Comparison of ENCODE assay signal across 7 cellular contexts in genomic region chr10:102246261-102246660, GRCh38. TPM values are rescaled to one million over a fixed set of nuclear protein-coding genes. Genes with fewer than 3 reads are reported as not detected.
DNase-seq lines count a peak whose midpoint lies in the region; TF ChIP-seq lines count a peak whose summit lies in the region.

No MANE protein-coding gene starts in this region.

- CTCF ChIA-PET in HEK293 (lab: Yijun Ruan, JAX) = interaction anchor here (0.5 to 4.3 kb wide), 7 partner anchors 11 to 758 kb away, joined by 3 to 28 read pairs (median 3); no protein-coding TSS in a partner anchor

- H3K36me3 ChIP-seq in HEK293 (ENCODE audit: control insufficient read depth in 2 of 2, insufficient read depth in 1 of 2, low read length in 2 of 2) = peaks cover 0 to 12% of the 10 kb centered on the region in 2 experiments; a peak in 2 of 3 replicates
- no peaks in the 10 kb centered on the region for H3K36me3 ChIP-seq in hepatocyte (replicated peaks; ENCODE audit: insufficient read depth, low read depth)
- H3K36me3 ChIP-seq in spleen = peaks cover 0 to 26% (median 0%) of the 10 kb centered on the region in 6 donors

- H3K27me3 ChIP-seq in hepatocyte = no peaks in the 10 kb centered on the region
- peaks cover 0 to 19% (median 7%) of the 10 kb centered on the region in 7 donors for H3K27me3 ChIP-seq in spleen (replicated peaks in 1 of 7)

- peak overlapping the region; percentile 20 for H2AFZ ChIP-seq in hepatocyte

- no peak for TF ChIP-seq POLR2A in spleen (IDR thresholded peaks at IDR 0.05)

- H3K27ac ChIP-seq in HEK293 (ENCODE audit: extremely low read depth, low read depth, low read length) (peak overlapping the region; percentile 56; the same call in 1 of the 2 replicates), hepatocyte (peak overlapping the region; percentile 83), spleen (peak overlapping the region in 5 of 8 donors; percentile 92 to 95 (median 93))

- H3K9me2 ChIP-seq in hepatocyte (replicated peaks; ENCODE audit: insufficient read depth) = no peaks in the 10 kb centered on the region

- intact Hi-C loops in spleen (cut with DNase I; ENCODE audit: low total_unique reads) = no loop called here

- H3K9me3 ChIP-seq in HEK293 (ENCODE audit: control insufficient read depth, insufficient read depth, low read depth, low read length) (no peaks in the 10 kb centered on the region), hepatocyte (ENCODE audit: low read depth) (no peaks in the 10 kb centered on the region), spleen (no peaks in the 10 kb centered on the region)

- WGBS in hepatocyte (ENCODE audit: low lambda C conversion rate, missing lambda C conversion rate) = 22% methylated on average over 3 of the region's 3 CpGs
- 26 to 45% (median 34%) methylated on average over 3 of the region's 3 CpGs for WGBS in spleen, 5 donors

- DNase-seq in hepatocyte (ENCODE audit: low spot score) (peak; percentile 48), spleen (no peak), UCSD-AML1 (lab: John Stamatoyannopoulos, UW; ENCODE audit: unreplicated experiment) (no peak), NCI-H2029 treated with DMSO at 0.1 percent for 48 hours (lab: John Stamatoyannopoulos, UW) (no peak)
- no peak for DNase-seq in activated CD4-positive, CD25-positive, alpha-beta regulatory T cell treated with anti-CD3 and anti-CD28 coated beads, Interleukin-2, amount 50 U/mL, for 72 hours

- H4K20me1 ChIP-seq in hepatocyte (ENCODE audit: insufficient read depth, poor library complexity, severe bottlenecking) = peaks cover 53% of the 10 kb centered on the region

- peaks cover 56% of the 10 kb centered on the region for H3K79me2 ChIP-seq in hepatocyte

- peak overlapping the region; percentile 91 for H3K4me2 ChIP-seq in hepatocyte

- peak overlapping the region; percentile 60 for H3K4me3 ChIP-seq in HEK293 (ENCODE audit: low read depth, low read length)
- peak overlapping the region; percentile 84 for H3K4me3 ChIP-seq in WI38 (ENCODE audit: low read depth, low read length)
- peak overlapping the region; percentile 55 for H3K4me3 ChIP-seq in hepatocyte
- peak overlapping the region; percentile 83 to 98 (median 90) for H3K4me3 ChIP-seq in spleen

- H3K4me1 ChIP-seq in HEK293 (ENCODE audit: control insufficient read depth, insufficient read depth, low read length) = peaks cover 21% of the 10 kb centered on the region
- peaks cover 26% of the 10 kb centered on the region for H3K4me1 ChIP-seq in hepatocyte (ENCODE audit: insufficient read depth)
- peaks cover 34 to 78% (median 58%) of the 10 kb centered on the region in 6 donors for H3K4me1 ChIP-seq in spleen

- POLR2A ChIA-PET in HEK293 (lab: Yijun Ruan, JAX) = interaction anchor here (1.6 kb wide), 1 partner anchor 11 kb away, joined by 8 read pairs; no protein-coding TSS in a partner anchor

- TF ChIP-seq CTCF in HEK293 (tag by site-specific recombination; IDR thresholded peaks at IDR 0.05) (no peak), WI38 (IDR thresholded peaks at IDR 0.05; ENCODE audit: low read depth, low read length) (no peak), hepatocyte (IDR thresholded peaks at IDR 0.05; ENCODE audit: poor library complexity) (no peak), spleen (IDR thresholded peaks at IDR 0.05 in 8 of 11, conservative IDR thresholded peaks at IDR 0.05 in 3 of 11) (no peak)

TF ChIP-seq in HEK293, 187 proteins besides CTCF, POLR2A, EP300 and RAD21:
- TF ChIP-seq ZNF391 (tag by site-specific recombination; IDR thresholded peaks at IDR 0.05; ENCODE audit: borderline replicate concordance, low read depth) (no peak), ZNF354C (tag by site-specific recombination; IDR thresholded peaks at IDR 0.05; ENCODE audit: borderline replicate concordance, low read depth) (no peak), OVOL3 (tag by site-specific recombination; IDR thresholded peaks at IDR 0.05) (no peak), ZNF791 (tag by site-specific recombination; IDR thresholded peaks at IDR 0.05) (no peak), ZNF624 (tag by site-specific recombination; IDR thresholded peaks at IDR 0.05) (no peak), ZBTB48 (tag by site-specific recombination; IDR thresholded peaks at IDR 0.05) (no peak), ZNF169 (tag by site-specific recombination; IDR thresholded peaks at IDR 0.05) (no peak), ZNF549 (tag by site-specific recombination; IDR thresholded peaks at IDR 0.05) (no peak), ZBTB11 (tag by site-specific recombination; conservative IDR thresholded peaks at IDR 0.05; ENCODE audit: low read depth) (no peak), KLF17 (tag by site-specific recombination; IDR thresholded peaks at IDR 0.05) (no peak), SCRT2 (tag by site-specific recombination; IDR thresholded peaks at IDR 0.05) (no peak), ZNF280D (tag by site-specific recombination; IDR thresholded peaks at IDR 0.05) (no peak), ZNF623 (tag by site-specific recombination; IDR thresholded peaks at IDR 0.05) (no peak), KLF1 (tag by site-specific recombination; IDR thresholded peaks at IDR 0.05) (no peak), ZNF830 (tag by site-specific recombination; IDR thresholded peaks at IDR 0.05; ENCODE audit: low read depth) (no peak), REPIN1 (tag by site-specific recombination; IDR thresholded peaks at IDR 0.05; ENCODE audit: low read depth) (no peak), ZNF146 (tag by site-specific recombination; IDR thresholded peaks at IDR 0.05) (no peak), ZNF248 (tag by site-specific recombination; IDR thresholded peaks at IDR 0.05) (no peak), TCF7L2 (IDR thresholded peaks at IDR 0.05; ENCODE audit: borderline replicate concordance, low read depth, low read length) (no peak)

RNA-seq across cellular contexts. Expression of gene GBF1, which starts 0.9 kb away (rescaled TPM):
- total RNA-seq in hepatocyte (43.0 and 55.4 TPM in 2 replicates), spleen (10 to 100 TPM; 36.4 to 42.1 (median 41.3) TPM)
- polyA plus RNA-seq in hepatocyte (35.7 and 43.1 TPM in 2 replicates), spleen (10 to 100 TPM in 1 of 3 donors, 1 to 10 TPM in 2; 5.8 to 11.5 (median 7.3) TPM)

RNA-seq across cellular contexts. Expression of gene PITX3, which starts 4.9 kb away (rescaled TPM):
- not detected in 2 replicates for total RNA-seq in hepatocyte
- polyA plus RNA-seq in hepatocyte = 0.52 and 0.79 TPM in 2 replicates
- not detected for total RNA-seq in spleen
- not detected for polyA plus RNA-seq in spleen

RNA-seq across cellular contexts. Expression of gene ELOVL3, which starts 20.2 kb away (rescaled TPM):
- total RNA-seq in hepatocyte = 0.40 TPM in 1 of 2 replicates, not detected in the other
- not detected in 2 replicates for polyA plus RNA-seq in hepatocyte
- total RNA-seq in spleen = 1 to 10 TPM in 1 of 7 donors, under 1 TPM in 4, not detected in 2; 0.26 to 2.0 (median 0.64) TPM
- 1 to 10 TPM in 2 of 3 donors, under 1 TPM in 1; 0.08 to 1.1 (median 1.1) TPM for polyA plus RNA-seq in spleen
